In the genomic region with DNA sequence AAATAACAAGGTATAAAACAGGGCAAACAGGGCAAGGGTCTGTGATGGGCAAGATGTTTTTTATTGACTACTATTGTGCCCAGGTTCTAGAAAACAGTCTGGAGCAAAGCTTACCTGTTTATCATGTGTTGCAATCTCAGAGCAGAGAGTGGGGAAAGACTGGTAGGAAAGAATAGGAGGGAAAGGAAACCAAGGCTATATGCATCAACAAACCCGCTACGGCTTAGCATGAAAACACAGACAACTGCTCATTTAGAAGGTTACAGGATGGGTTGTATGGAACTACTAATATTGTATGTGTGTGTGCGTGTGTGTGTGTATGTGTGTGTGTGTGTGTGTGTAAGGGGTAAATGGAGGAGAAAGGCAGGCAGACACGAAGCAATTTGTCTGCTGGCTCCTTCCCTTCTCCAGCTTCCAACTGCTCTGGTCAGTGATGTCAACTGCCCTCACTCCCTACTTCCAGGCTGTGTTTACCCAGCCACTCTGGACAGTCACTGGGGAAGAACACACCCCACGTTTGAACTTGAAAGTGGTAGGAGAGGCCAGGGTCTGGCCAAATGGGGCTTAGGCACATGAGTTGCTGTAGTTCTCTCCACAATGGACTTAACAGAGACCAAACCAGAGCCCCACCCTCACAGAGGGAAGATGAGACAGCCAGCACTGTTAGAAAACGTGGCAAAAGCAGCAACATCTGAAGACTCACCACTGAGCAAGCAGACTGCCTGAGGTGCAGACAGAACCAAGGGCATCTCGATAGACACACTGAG, we compare ENCODE assay signal across 14 cellular contexts. TPM values are rescaled to one million over a fixed set of nuclear protein-coding genes. Genes with fewer than 3 reads are reported as not detected.
A peak's percentile ranks its signal among the peaks of the same experiment; 100 is the strongest.
DNase-seq lines count a peak whose midpoint lies in the region; ATAC-seq and TF ChIP-seq lines count a peak whose summit lies in the region.
"Had no signal": no experiment of that assay in that cellular context is flagged by ENCODE, and none has a peak within 500 bp of the region (broad histone marks: within the 10 kb centered on the region; RNA-seq: fewer than 3 reads in every experiment).

No MANE protein-coding gene starts in this region.

- no peaks in the 10 kb centered on the region for H3K27me3 ChIP-seq in fibroblast of lung (ENCODE audit: control insufficient read depth, insufficient read depth, low read length)
- no peaks in the 10 kb centered on the region for H3K27me3 ChIP-seq in ovary

- H3K4me2 ChIP-seq in fibroblast of lung (ENCODE audit: extremely low read depth, insufficient read depth, low read length), result peak overlapping the region; percentile 18

- H4K20me1 ChIP-seq in fibroblast of lung (ENCODE audit: control insufficient read depth, extremely low read depth, insufficient read depth, low read length), result no peaks in the 10 kb centered on the region

- no peak for TF ChIP-seq POLR2A in ovary (IDR thresholded peaks at IDR 0.05)

- no peaks in the 10 kb centered on the region for H3K79me2 ChIP-seq in fibroblast of lung (ENCODE audit: control insufficient read depth, insufficient read depth, low read length)

- no peak overlapping the region for H3K4me3 ChIP-seq in fibroblast of lung (replicated peaks in 1 of 4; ENCODE audit: control extremely low read depth in 1 of 4, insufficient read depth in 1 of 4, low read depth in 3 of 4, low read length in 4 of 4)
- no peak overlapping the region for H3K4me3 ChIP-seq in mucosa of descending colon
- H3K4me3 ChIP-seq in ovary, result no peak overlapping the region
- H3K4me3 ChIP-seq: thoracic aorta had no signal

- H3K9me3 ChIP-seq in fibroblast of lung (ENCODE audit: control insufficient read depth, insufficient read depth, low read depth, low read length) (no peaks in the 10 kb centered on the region), mucosa of descending colon (no peaks in the 10 kb centered on the region), ovary (no peaks in the 10 kb centered on the region)
- H3K9me3 ChIP-seq: thoracic aorta had no signal

- H3K9ac ChIP-seq in fibroblast of lung (ENCODE audit: insufficient read depth, low read length), result no peak overlapping the region

- 50 to 53% (median 51%) methylated on average over 7 of the region's 7 CpGs for WGBS in ovary, 3 donors

- H3K27ac ChIP-seq in fibroblast of lung (ENCODE audit: insufficient read depth, low read length), result no peak overlapping the region
- H3K27ac ChIP-seq in ovary, result no peak overlapping the region
- H3K27ac ChIP-seq: HL-60 had no signal

- H2AFZ ChIP-seq in fibroblast of lung (ENCODE audit: low read length), result peak overlapping the region; percentile 18

- intact Hi-C loops in mucosa of descending colon (cut with DNase I, micrococcal nuclease) (no loop called here), ovary (cut with DNase I) (no loop called here)

- H3K4me1 ChIP-seq in fibroblast of lung (ENCODE audit: control insufficient read depth, extremely low read depth, insufficient read depth, low read length), result no peaks in the 10 kb centered on the region
- peaks cover 14% of the 10 kb centered on the region for H3K4me1 ChIP-seq in mucosa of descending colon (ENCODE audit: low read depth)
- peaks cover 14% of the 10 kb centered on the region for H3K4me1 ChIP-seq in ovary (ENCODE audit: insufficient read depth)

- peak; percentile 62 for ATAC-seq in mucosa of descending colon

- no peak for TF ChIP-seq EP300 in ovary (IDR thresholded peaks at IDR 0.05)

- TF ChIP-seq CTCF in fibroblast of lung (conservative IDR thresholded peaks at IDR 0.05 in 1 of 2, IDR thresholded peaks at IDR 0.05 in 1 of 2; ENCODE audit: low read depth in 1 of 2, low read length in 2 of 2) (no peak), mucosa of descending colon (IDR thresholded peaks at IDR 0.05) (no peak), GM20000 (IDR thresholded peaks at IDR 0.05; ENCODE audit: extremely low read depth, missing control alignments) (no peak), ovary (IDR thresholded peaks at IDR 0.05) (no peak)

- H3K36me3 ChIP-seq in fibroblast of lung (ENCODE audit: control insufficient read depth, insufficient read depth, low read length), result no peaks in the 10 kb centered on the region
- H3K36me3 ChIP-seq in mucosa of descending colon (ENCODE audit: low read depth), result no peaks in the 10 kb centered on the region
- no peaks in the 10 kb centered on the region for H3K36me3 ChIP-seq in ovary
- H3K36me3 ChIP-seq: thoracic aorta had no signal

- DNase-seq in Ammon's horn (ENCODE audit: low spot score) (peak; percentile 29), NCI-H82 treated with DMSO at 0.1 percent for 48 hours (lab: John Stamatoyannopoulos, UW; ENCODE audit: unreplicated experiment) (peak; percentile 70), fibroblast of lung (ENCODE audit: low read depth in 2 of 2) (peak in 1 of 2 donors; percentile 14), mucosa of descending colon (no peak), GM20000 (ENCODE audit: low spot score) (no peak), amniotic stem cell (lab: John Stamatoyannopoulos, UW) (no peak), NCI-H1048 (lab: John Stamatoyannopoulos, UW) (no peak), ovary (no peak)
- DNase-seq: CD4-positive, CD25-positive, alpha-beta regulatory T cell; mammary epithelial cell; stimulated activated CD4-positive, alpha-beta T cell treated with anti-CD3 and anti-CD28 coated beads, Interleukin-15, amount 100 ng/mL, for 24 hours; T1000 had no signal

RNA-seq across cellular contexts. Expression of gene GAB2, which starts 47.0 kb away (rescaled TPM):
- total RNA-seq in fibroblast of lung (12.8 and 14.0 TPM in 2 replicates), mucosa of descending colon (10 to 100 TPM; 21.5 to 36.1 (median 26.6) TPM), ovary (10 to 100 TPM; 34.9 to 64.6 (median 50.5) TPM)
- polyA plus RNA-seq in fibroblast of lung (6.4 and 7.1 TPM in 2 replicates), ovary (10 to 100 TPM; 30.9 to 33.9 TPM)
- 5.3 and 8.7 TPM in 2 replicates for polyA plus RNA-seq in fibroblast of lung (2012)
- polyA minus RNA-seq in fibroblast of lung (ENCODE audit: low replicate concordance), result 14.8 and 18.8 TPM in 2 replicates

Comparison
In these comparisons a context has a peak if more than half of its experiments do, and no peak if none do; other contexts are left out.
1. DNase-seq: peak in Ammon's horn (single experiment) and NCI-H82 treated with DMSO at 0.1 percent for 48 hours (single experiment); none in mucosa of descending colon (0 of 3), GM20000 (single experiment), amniotic stem cell (single experiment), NCI-H1048 (single experiment) and ovary (0 of 5).